ENCODE assay signal across 8 cellular contexts in the genomic region with DNA sequence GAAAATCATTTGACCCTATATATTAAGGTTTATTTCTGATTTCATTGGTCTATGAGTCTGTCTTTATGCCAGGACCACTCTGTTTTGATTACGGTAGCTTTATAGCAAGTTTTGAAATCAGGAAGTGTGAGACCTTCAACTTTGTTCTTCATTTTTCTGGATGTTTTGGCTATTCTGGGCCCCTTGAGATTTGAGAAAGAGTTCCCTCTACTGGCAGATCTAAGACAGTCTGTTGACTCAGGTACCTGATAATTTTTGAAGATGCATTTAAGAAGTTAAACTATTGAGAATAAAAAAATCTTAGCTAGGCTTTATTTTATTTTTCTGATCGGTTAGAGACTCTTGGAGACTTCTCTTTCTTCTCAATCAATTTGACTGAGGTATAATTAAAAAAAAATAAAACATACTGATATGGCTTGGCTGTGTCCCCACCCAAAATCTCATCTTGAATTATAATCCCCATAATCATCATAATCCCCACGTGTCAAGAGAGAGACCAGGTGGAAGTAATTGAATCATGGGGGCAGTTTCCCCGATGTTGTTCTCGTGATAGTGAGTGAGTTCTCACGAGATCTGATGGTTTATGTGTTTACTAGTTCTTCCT.
DNase-seq lines count a peak whose midpoint lies in the region; FAIRE-seq and TF ChIP-seq lines count a peak whose summit lies in the region.

No MANE protein-coding gene starts in this region.

- H3K27ac ChIP-seq in C4-2B, result no peak overlapping the region
- no peak overlapping the region for H3K27ac ChIP-seq in dorsolateral prefrontal cortex

- H3K4me3 ChIP-seq in dorsolateral prefrontal cortex, result no peak overlapping the region
- no peak overlapping the region for H3K4me3 ChIP-seq in retinal pigment epithelial cell (ENCODE audit: low read length)

- intact Hi-C loops in dorsolateral prefrontal cortex (cut with DNase I), result no loop called here

- FAIRE-seq in GM19239 (lab: Jason Lieb, UNC), result peak; percentile 88
- no peak for FAIRE-seq in GM12892 (lab: Jason Lieb, UNC)

- TF ChIP-seq CTCF in C4-2B (conservative IDR thresholded peaks at IDR 0.05) (peak; percentile 81), dorsolateral prefrontal cortex (IDR thresholded peaks at IDR 0.05 in 54 of 56, conservative IDR thresholded peaks at IDR 0.05 in 2 of 56; ENCODE audit: low read depth in 1 of 56, partially characterized antibody in 56 of 56) (peak in 54 of 56 donors; percentile 9 to 56 (median 36)), retinal pigment epithelial cell (conservative IDR thresholded peaks at IDR 0.05; ENCODE audit: low read depth, low read length) (peak; percentile 61)

- DNase-seq in GM19239 (ENCODE audit: insufficient read length, low spot score) (peak; percentile 50), NCI-H82 (lab: John Stamatoyannopoulos, UW) (peak; percentile 58), dorsolateral prefrontal cortex (no peak), retinal pigment epithelial cell (ENCODE audit: low read depth) (peak; percentile 3), GM12892 (ENCODE audit: insufficient read length) (no peak), NCI-H1930 (lab: John Stamatoyannopoulos, UW) (no peak), activated T-cell treated with anti-CD3 and anti-CD28 coated beads for 4 hours (no peak)

- no peak for TF ChIP-seq POLR2A in GM12892 (IDR thresholded peaks at IDR 0.05; ENCODE audit: low read depth, low read length)

- H3K27me3 ChIP-seq in dorsolateral prefrontal cortex, result peaks cover 0 to 8% (median 0%) of the 10 kb centered on the region in 45 donors

Comparison
In these comparisons a context has a peak if more than half of its experiments do, and no peak if none do; other contexts are left out.
1. DNase-seq: peak in GM19239 (single experiment), NCI-H82 (single experiment) and retinal pigment epithelial cell (single experiment); none in dorsolateral prefrontal cortex (0 of 10), GM12892 (single experiment), NCI-H1930 (0 of 2) and activated T-cell treated with anti-CD3 and anti-CD28 coated beads for 4 hours (single experiment).
2. Peak in every context shown above with its lines, with median percentiles within 50 percentile points of each other: CTCF ChIP-seq.